Comparison of ENCODE assay signal across 17 cellular contexts in the genomic region with DNA sequence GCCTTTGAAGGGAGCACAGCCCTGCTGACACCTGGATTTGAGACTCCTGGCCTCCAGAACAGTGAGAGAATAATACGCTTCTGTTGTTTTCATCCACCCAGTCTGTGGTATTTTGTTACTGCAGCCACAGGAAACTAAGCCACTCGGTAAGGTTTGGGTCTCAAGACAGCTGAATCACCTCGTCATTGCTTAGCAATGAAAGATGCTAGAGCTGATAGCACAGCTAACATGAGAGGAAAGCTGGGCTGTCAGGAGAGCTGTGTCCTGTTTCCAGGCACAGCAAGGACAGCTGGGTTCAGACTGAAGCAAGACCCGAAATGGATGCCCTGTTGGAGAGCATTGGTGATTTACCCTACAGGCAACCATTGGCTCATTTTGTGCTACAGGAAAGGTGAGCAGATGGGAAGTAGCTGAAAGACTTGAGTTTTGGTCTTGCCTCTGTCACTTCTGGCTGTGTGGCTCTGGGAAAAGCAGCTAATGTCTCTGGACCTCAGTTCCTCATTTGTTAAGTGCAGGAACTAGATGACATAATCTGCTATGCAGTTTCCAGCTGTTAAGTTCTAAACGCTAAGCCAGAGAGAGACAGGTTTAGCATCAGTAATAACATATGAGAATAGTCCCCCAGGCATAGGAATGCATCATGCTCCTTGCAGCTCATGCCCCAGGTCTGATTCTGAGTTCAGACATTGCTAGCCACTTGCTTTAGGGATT. TPM values are rescaled to one million over a fixed set of nuclear protein-coding genes. Genes with fewer than 3 reads are reported as not detected.
DNase-seq lines count a peak whose midpoint lies in the region; ATAC-seq lines count a peak whose summit lies in the region.
"Had no signal": no experiment of that assay in that cellular context is flagged by ENCODE, and none has a peak within 500 bp of the region (broad histone marks: within the 10 kb centered on the region; RNA-seq: fewer than 3 reads in every experiment).

No MANE protein-coding gene starts in this region.

- H3K27ac Mint-ChIP-seq in activated T-cell treated with anti-CD3 and anti-CD28 coated beads, Interleukin-2, amount 50 U/mL, for 72 hours: no peak overlapping the region
- no peak overlapping the region for H3K27ac Mint-ChIP-seq in stimulated activated effector memory CD8-positive, alpha-beta T cell treated with anti-CD3 and anti-CD28 coated beads, Interleukin-12 subunit alpha, Interleukin-12 subunit beta, amount 100 ng/mL, for 72 hours
- H3K27ac Mint-ChIP-seq in immature natural killer cell: no peak overlapping the region
- H3K27ac Mint-ChIP-seq: natural killer cell treated with Interleukin-12 subunit alpha and Interleukin-12 subunit beta and Interleukin-15 and Interleukin-18, amount 100 ng/mL, for 72 hours had no signal

- no peaks in the 10 kb centered on the region for H3K36me3 Mint-ChIP-seq in activated T-cell treated with anti-CD3 and anti-CD28 coated beads, Interleukin-2, amount 50 U/mL, for 72 hours (ENCODE audit: insufficient read depth in 2 of 2)
- no peaks in the 10 kb centered on the region for H3K36me3 Mint-ChIP-seq in stimulated activated effector memory CD8-positive, alpha-beta T cell treated with anti-CD3 and anti-CD28 coated beads, Interleukin-12 subunit alpha, Interleukin-12 subunit beta, amount 100 ng/mL, for 72 hours
- no peaks in the 10 kb centered on the region for H3K36me3 Mint-ChIP-seq in immature natural killer cell
- H3K36me3 Mint-ChIP-seq: natural killer cell treated with Interleukin-12 subunit alpha and Interleukin-12 subunit beta and Interleukin-15 and Interleukin-18, amount 100 ng/mL, for 72 hours had no signal

- H3K9me3 Mint-ChIP-seq in activated T-cell treated with anti-CD3 and anti-CD28 coated beads, Interleukin-2, amount 50 U/mL, for 72 hours: peaks cover 0 to 1% of the 10 kb centered on the region in 2 donors
- H3K9me3 Mint-ChIP-seq in stimulated activated effector memory CD8-positive, alpha-beta T cell treated with anti-CD3 and anti-CD28 coated beads, Interleukin-12 subunit alpha, Interleukin-12 subunit beta, amount 100 ng/mL, for 72 hours: no peaks in the 10 kb centered on the region
- no peaks in the 10 kb centered on the region for H3K9me3 Mint-ChIP-seq in immature natural killer cell
- H3K9me3 Mint-ChIP-seq: natural killer cell treated with Interleukin-12 subunit alpha and Interleukin-12 subunit beta and Interleukin-15 and Interleukin-18, amount 100 ng/mL, for 72 hours had no signal

- H3K4me3 Mint-ChIP-seq in activated T-cell treated with anti-CD3 and anti-CD28 coated beads, Interleukin-2, amount 50 U/mL, for 72 hours: no peak overlapping the region
- no peak overlapping the region for H3K4me3 Mint-ChIP-seq in stimulated activated effector memory CD8-positive, alpha-beta T cell treated with anti-CD3 and anti-CD28 coated beads, Interleukin-12 subunit alpha, Interleukin-12 subunit beta, amount 100 ng/mL, for 72 hours
- no peak overlapping the region for H3K4me3 Mint-ChIP-seq in immature natural killer cell
- H3K4me3 Mint-ChIP-seq: natural killer cell treated with Interleukin-12 subunit alpha and Interleukin-12 subunit beta and Interleukin-15 and Interleukin-18, amount 100 ng/mL, for 72 hours had no signal

- DNase-seq in activated T-cell treated with anti-CD3 and anti-CD28 coated beads, Interleukin-2, amount 50 U/mL, for 72 hours: no peak
- no peak for DNase-seq in activated T-cell treated with anti-CD3 and anti-CD28 coated beads, Interleukin-2, amount 50 U/mL, for 1 hour
- DNase-seq in RPMI7951 (ENCODE audit: low read depth): peak; percentile 75
- peak; percentile 45 for DNase-seq in dedifferentiated amniotic fluid mesenchymal stem cell (ENCODE audit: extremely low spot score)
- no peak for DNase-seq in stimulated activated effector memory CD8-positive, alpha-beta T cell treated with anti-CD3 and anti-CD28 coated beads, Interleukin-12 subunit alpha, Interleukin-12 subunit beta, amount 100 ng/mL, for 72 hours (ENCODE audit: low spot score in 2 of 2)
- DNase-seq in cerebellar cortex (ENCODE audit: low spot score): no peak
- DNase-seq in immature natural killer cell: no peak
- no peak for DNase-seq in stimulated activated CD4-positive, alpha-beta T cell treated with anti-CD3 and anti-CD28 coated beads, Interleukin-15, amount 100 ng/mL, for 24 hours
- DNase-seq: activated naive CD4-positive, alpha-beta T cell treated with Interleukin-2 at 50 U/mL for 16 hours; Caco-2; effector CD8-positive, alpha-beta T cell; GF-D8; NCI-H1417 treated with DMSO at 0.1 percent for 48 hours; NCI-H2227 treated with DMSO at 0.1 percent for 48 hours had no signal

- H3K4me1 Mint-ChIP-seq in activated T-cell treated with anti-CD3 and anti-CD28 coated beads, Interleukin-2, amount 50 U/mL, for 72 hours (ENCODE audit: low read depth): peaks cover 9% of the 10 kb centered on the region
- H3K4me1 Mint-ChIP-seq in stimulated activated effector memory CD8-positive, alpha-beta T cell treated with anti-CD3 and anti-CD28 coated beads, Interleukin-12 subunit alpha, Interleukin-12 subunit beta, amount 100 ng/mL, for 72 hours: peaks cover 10% of the 10 kb centered on the region
- no peaks in the 10 kb centered on the region for H3K4me1 Mint-ChIP-seq in immature natural killer cell

- peak; percentile 49 to 61 for ATAC-seq in activated T-cell treated with anti-CD3 and anti-CD28 coated beads, Interleukin-2, amount 50 U/mL, for 72 hours (replicated peaks in 1 of 2)
- peak; percentile 59 for ATAC-seq in stimulated activated effector memory CD8-positive, alpha-beta T cell treated with anti-CD3 and anti-CD28 coated beads, Interleukin-12 subunit alpha, Interleukin-12 subunit beta, amount 100 ng/mL, for 72 hours
- ATAC-seq: natural killer cell treated with Interleukin-12 subunit alpha and Interleukin-12 subunit beta and Interleukin-15 and Interleukin-18, amount 100 ng/mL, for 72 hours had no signal

- peaks cover 41% of the 10 kb centered on the region for H3K27me3 Mint-ChIP-seq in activated T-cell treated with anti-CD3 and anti-CD28 coated beads, Interleukin-2, amount 50 U/mL, for 72 hours (ENCODE audit: low read depth)
- H3K27me3 Mint-ChIP-seq in immature natural killer cell (ENCODE audit: low read depth in 3 of 3): peaks cover 0 to 5% (median 3%) of the 10 kb centered on the region in 3 donors

RNA-seq across cellular contexts. Expression of a gene that starts 58.0 kb away (rescaled TPM):
- total RNA-seq in activated T-cell treated with anti-CD3 and anti-CD28 coated beads, Interleukin-2, amount 50 U/mL, for 72 hours: 1 to 10 TPM in 1 of 2 donors, under 1 TPM in 1; 0.82 to 1.6 TPM
- total RNA-seq in RPMI7951 (2014; rRNA removed; shearing (Covaris generic)): not detected in 2 replicates
- not detected for polyA plus RNA-seq in immature natural killer cell
- total RNA-seq: Caco-2, cardiac muscle cell, SK-MEL-5 had no signal
- polyA plus RNA-seq: cardiac muscle cell had no signal

Comparison
In these comparisons a context has a peak if more than half of its experiments do, and no peak if none do; other contexts are left out.
1. DNase-seq: peak in RPMI7951 (single experiment) and dedifferentiated amniotic fluid mesenchymal stem cell (single experiment); none in activated T-cell treated with anti-CD3 and anti-CD28 coated beads, Interleukin-2, amount 50 U/mL, for 72 hours (0 of 2), activated T-cell treated with anti-CD3 and anti-CD28 coated beads, Interleukin-2, amount 50 U/mL, for 1 hour (single experiment), stimulated activated effector memory CD8-positive, alpha-beta T cell treated with anti-CD3 and anti-CD28 coated beads, Interleukin-12 subunit alpha, Interleukin-12 subunit beta, amount 100 ng/mL, for 72 hours (0 of 2), cerebellar cortex (single experiment), immature natural killer cell (0 of 3) and stimulated activated CD4-positive, alpha-beta T cell treated with anti-CD3 and anti-CD28 coated beads, Interleukin-15, amount 100 ng/mL, for 24 hours (single experiment).